8 cellular contexts compared by ENCODE assay signal in genomic region chr3:131526801-131527347, GRCh38. TPM values are rescaled to one million over a fixed set of nuclear protein-coding genes. Genes with fewer than 3 reads are reported as not detected.
DNase-seq lines count a peak whose midpoint lies in the region; ATAC-seq and TF ChIP-seq lines count a peak whose summit lies in the region.

No MANE protein-coding gene starts in this region.

- H3K4me3 ChIP-seq in RWPE2 (ENCODE audit: severe bottlenecking): no peak overlapping the region
- H3K4me3 ChIP-seq in CD8-positive, alpha-beta T cell (ENCODE audit: low read depth, low read length): no peak overlapping the region

- no peaks in the 10 kb centered on the region for H3K36me3 ChIP-seq in RWPE2 (ENCODE audit: low read depth)
- H3K36me3 ChIP-seq in CD8-positive, alpha-beta T cell (ENCODE audit: insufficient read depth, low read length): no peaks in the 10 kb centered on the region

- ATAC-seq in RWPE2 (ENCODE audit: low read depth): peak; percentile 72
- no peak for ATAC-seq in CD8-positive, alpha-beta T cell

- no peaks in the 10 kb centered on the region for H3K9me3 Mint-ChIP-seq in glutamatergic neuron (ENCODE audit: unreplicated experiment)
- H3K9me3 Mint-ChIP-seq in progenitor cell of endocrine pancreas (ENCODE audit: low read depth): no peaks in the 10 kb centered on the region
- H3K9me3 Mint-ChIP-seq in CD8-positive, alpha-beta T cell: no peaks in the 10 kb centered on the region

- DNase-seq in GM13977 (ENCODE audit: low spot score): no peak
- peak; percentile 40 for DNase-seq in RWPE2 (ENCODE audit: low spot score)
- peak; percentile 72 for DNase-seq in glutamatergic neuron
- peak; percentile 61 for DNase-seq in progenitor cell of endocrine pancreas (ENCODE audit: low spot score, unreplicated experiment)
- no peak for DNase-seq in CD8-positive, alpha-beta T cell
- no peak for DNase-seq in HK-2 (ENCODE audit: unreplicated experiment)
- no peak for DNase-seq in dedifferentiated amniotic fluid mesenchymal stem cell (ENCODE audit: extremely low spot score)
- no peak for DNase-seq in NOMO-1 (lab: John Stamatoyannopoulos, UW; ENCODE audit: unreplicated experiment in 2 of 2)

- H3K9me3 ChIP-seq in RWPE2 (ENCODE audit: severe bottlenecking): no peaks in the 10 kb centered on the region
- no peaks in the 10 kb centered on the region for H3K9me3 ChIP-seq in CD8-positive, alpha-beta T cell (ENCODE audit: low read length)

- intact Hi-C loops in CD8-positive, alpha-beta T cell (cut with DNase I, micrococcal nuclease): no loop called here

- no peaks in the 10 kb centered on the region for H3K4me1 Mint-ChIP-seq in glutamatergic neuron (ENCODE audit: low read depth, unreplicated experiment)
- H3K4me1 Mint-ChIP-seq in progenitor cell of endocrine pancreas (ENCODE audit: low read depth): peaks cover 11% of the 10 kb centered on the region
- H3K4me1 Mint-ChIP-seq in CD8-positive, alpha-beta T cell (ENCODE audit: low read depth): no peaks in the 10 kb centered on the region

- no peak overlapping the region for H3K27ac ChIP-seq in RWPE2 (ENCODE audit: poor library complexity, severe bottlenecking)
- H3K27ac ChIP-seq in CD8-positive, alpha-beta T cell (ENCODE audit: low read depth, low read length): no peak overlapping the region

- no peaks in the 10 kb centered on the region for H3K27me3 Mint-ChIP-seq in glutamatergic neuron (ENCODE audit: unreplicated experiment)
- H3K27me3 Mint-ChIP-seq in progenitor cell of endocrine pancreas: peaks cover 24% of the 10 kb centered on the region
- peaks cover 26% of the 10 kb centered on the region for H3K27me3 Mint-ChIP-seq in CD8-positive, alpha-beta T cell (ENCODE audit: low read depth)

- H3K27ac Mint-ChIP-seq in glutamatergic neuron (ENCODE audit: unreplicated experiment): no peak overlapping the region
- H3K27ac Mint-ChIP-seq in progenitor cell of endocrine pancreas: peak overlapping the region; percentile 41
- no peak overlapping the region for H3K27ac Mint-ChIP-seq in CD8-positive, alpha-beta T cell

- no peaks in the 10 kb centered on the region for H3K27me3 ChIP-seq in RWPE2 (ENCODE audit: insufficient read depth, poor library complexity, severe bottlenecking)
- no peaks in the 10 kb centered on the region for H3K27me3 ChIP-seq in CD8-positive, alpha-beta T cell (ENCODE audit: insufficient read depth, low read length)

- H3K36me3 Mint-ChIP-seq in glutamatergic neuron (ENCODE audit: unreplicated experiment): no peaks in the 10 kb centered on the region
- H3K36me3 Mint-ChIP-seq in progenitor cell of endocrine pancreas (ENCODE audit: insufficient read depth): no peaks in the 10 kb centered on the region
- H3K36me3 Mint-ChIP-seq in CD8-positive, alpha-beta T cell: no peaks in the 10 kb centered on the region

- POLR2A ChIA-PET in CD8-positive, alpha-beta T cell (lab: Charles Lee): no interaction called here

- no peaks in the 10 kb centered on the region for H3K4me1 ChIP-seq in RWPE2 (ENCODE audit: insufficient read depth, poor library complexity, severe bottlenecking)
- H3K4me1 ChIP-seq in CD8-positive, alpha-beta T cell (ENCODE audit: insufficient read depth, low read length): no peaks in the 10 kb centered on the region

- TF ChIP-seq CTCF in GM13977 (IDR thresholded peaks at IDR 0.05; ENCODE audit: extremely low read depth, insufficient read depth, missing control alignments): peak; percentile 18
- peak; percentile 19 for TF ChIP-seq CTCF in RWPE2 (IDR thresholded peaks at IDR 0.05; ENCODE audit: poor library complexity, severe bottlenecking)
- no peak for TF ChIP-seq CTCF in glutamatergic neuron (IDR thresholded peaks at IDR 0.05; ENCODE audit: partially characterized antibody, unreplicated experiment)
- peak; percentile 58 for TF ChIP-seq CTCF in progenitor cell of endocrine pancreas (IDR thresholded peaks at IDR 0.05; ENCODE audit: unreplicated experiment)
- no peak for TF ChIP-seq CTCF in CD8-positive, alpha-beta T cell (IDR thresholded peaks at IDR 0.05)

- in situ Hi-C loops in GM13977 (cut with MboI; ENCODE audit: low pct_unique_long_range_greater_than_20kb, low sequenced_read_pairs, unreplicated experiment): loop anchor here (25.0 kb wide), 2 partner anchors 490 to 510 kb away; partner anchors contain the start of genes ASTE1, CPNE4 and NEK11

- CTCF ChIA-PET in CD8-positive, alpha-beta T cell (lab: Charles Lee): no interaction called here

- H3K4me3 Mint-ChIP-seq in glutamatergic neuron (ENCODE audit: unreplicated experiment): no peak overlapping the region
- peak overlapping the region; percentile 62 for H3K4me3 Mint-ChIP-seq in progenitor cell of endocrine pancreas (ENCODE audit: low read depth)
- no peak overlapping the region for H3K4me3 Mint-ChIP-seq in CD8-positive, alpha-beta T cell

RNA-seq across cellular contexts. Expression of gene MRPL3, which starts 24.1 kb away (rescaled TPM):
- 56.5 TPM for total RNA-seq in glutamatergic neuron (ENCODE audit: unreplicated experiment)
- 83.8 and 90.4 TPM in 2 replicates for total RNA-seq in progenitor cell of endocrine pancreas
- total RNA-seq in CD8-positive, alpha-beta T cell: 10 to 100 TPM; 43.6 to 45.0 TPM

Comparison
In these comparisons a context has a peak if more than half of its experiments do, and no peak if none do; other contexts are left out.
1. DNase-seq: peak in RWPE2 (single experiment), glutamatergic neuron (single experiment) and progenitor cell of endocrine pancreas (single experiment); none in GM13977 (single experiment), CD8-positive, alpha-beta T cell (0 of 7), HK-2 (single experiment), dedifferentiated amniotic fluid mesenchymal stem cell (single experiment) and NOMO-1 (0 of 2).
2. CTCF ChIP-seq: peak in GM13977 (single experiment), RWPE2 (single experiment) and progenitor cell of endocrine pancreas (single experiment); none in glutamatergic neuron (single experiment) and CD8-positive, alpha-beta T cell (single experiment).